Comparison of ENCODE assay signal across 11 cellular contexts in the genomic region with DNA sequence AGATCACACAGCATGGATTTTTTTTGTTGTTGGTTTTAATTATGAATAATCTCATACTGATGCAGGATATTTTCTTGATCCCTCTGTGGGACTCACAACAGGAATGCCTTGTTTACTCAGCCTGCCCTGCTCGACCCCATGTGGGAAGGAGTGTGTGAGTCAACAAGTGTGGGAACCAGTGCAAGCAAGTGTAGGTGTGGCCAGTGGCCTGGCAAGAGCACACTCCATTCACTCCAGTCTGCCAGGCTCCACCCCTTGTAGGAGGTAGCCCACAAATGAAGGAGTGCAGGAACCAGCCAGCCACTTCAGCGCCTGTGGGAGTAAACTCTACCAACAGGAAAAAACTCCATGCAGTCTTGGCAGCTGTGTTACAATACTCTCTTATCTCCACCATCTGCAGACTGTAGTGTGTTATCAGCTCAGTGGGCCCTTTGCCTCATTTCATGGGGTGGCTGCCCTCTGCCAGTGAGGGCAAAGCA.
DNase-seq lines count a peak whose midpoint lies in the region; TF ChIP-seq lines count a peak whose summit lies in the region.
"Had no signal": no experiment of that assay in that cellular context is flagged by ENCODE, and none has a peak within 500 bp of the region (broad histone marks: within the 10 kb centered on the region; RNA-seq: fewer than 3 reads in every experiment).

No MANE protein-coding gene starts in this region.

- H3K27ac ChIP-seq in tibial nerve (no peak overlapping the region), esophagus squamous epithelium (no peak overlapping the region), thyroid gland (no peak overlapping the region)
- H3K27ac ChIP-seq: body of pancreas had no signal

- H3K4me1 Mint-ChIP-seq in activated naive CD4-positive, alpha-beta T cell treated with anti-CD3 and anti-CD28 coated beads, Interleukin-2, amount 10 ng/mL, durations not matched to agents 7 days and 5 days: no peaks in the 10 kb centered on the region
- H3K4me1 Mint-ChIP-seq: B cell had no signal

- no peak for TF ChIP-seq POLR2A in tibial nerve (IDR thresholded peaks at IDR 0.05)
- TF ChIP-seq POLR2A in esophagus squamous epithelium (IDR thresholded peaks at IDR 0.05): no peak
- TF ChIP-seq POLR2A in thyroid gland (IDR thresholded peaks at IDR 0.05): no peak

- H3K27me3 Mint-ChIP-seq in activated naive CD4-positive, alpha-beta T cell treated with anti-CD3 and anti-CD28 coated beads, Interleukin-2, amount 10 ng/mL, durations not matched to agents 7 days and 5 days: no peaks in the 10 kb centered on the region
- H3K27me3 Mint-ChIP-seq: B cell had no signal

- H3K4me1 ChIP-seq in tibial nerve: no peaks in the 10 kb centered on the region
- no peaks in the 10 kb centered on the region for H3K4me1 ChIP-seq in esophagus squamous epithelium
- no peaks in the 10 kb centered on the region for H3K4me1 ChIP-seq in thyroid gland
- H3K4me1 ChIP-seq: body of pancreas had no signal

- no peak overlapping the region for H3K4me3 ChIP-seq in foreskin fibroblast (ENCODE audit: low read depth in 1 of 2, low read length in 2 of 2)
- H3K4me3 ChIP-seq in tibial nerve: no peak overlapping the region
- no peak overlapping the region for H3K4me3 ChIP-seq in esophagus squamous epithelium
- H3K4me3 ChIP-seq in thyroid gland (replicated peaks in 1 of 3): no peak overlapping the region
- H3K4me3 ChIP-seq: body of pancreas had no signal

- 26 to 43% methylated on average over 2 of the region's 2 CpGs for WGBS in tibial nerve, 2 donors
- WGBS in esophagus squamous epithelium, 2 donors: 20 to 40% methylated on average over 1 to 2 of the region's 2 CpGs
- 51 to 64% methylated on average over 2 of the region's 2 CpGs for WGBS in thyroid gland, 2 donors

- H3K4me3 Mint-ChIP-seq in activated naive CD4-positive, alpha-beta T cell treated with anti-CD3 and anti-CD28 coated beads, Interleukin-2, amount 10 ng/mL, durations not matched to agents 7 days and 5 days: no peak overlapping the region
- H3K4me3 Mint-ChIP-seq: B cell had no signal

- TF ChIP-seq CTCF in foreskin fibroblast (IDR thresholded peaks at IDR 0.05; ENCODE audit: low read depth, low read length) (no peak), tibial nerve (IDR thresholded peaks at IDR 0.05) (no peak), esophagus squamous epithelium (IDR thresholded peaks at IDR 0.05) (no peak), thyroid gland (IDR thresholded peaks at IDR 0.05) (no peak)

- intact Hi-C loops in esophagus squamous epithelium (cut with DNase I) (no loop called here), thyroid gland (cut with DNase I) (no loop called here)

- H3K36me3 Mint-ChIP-seq in activated naive CD4-positive, alpha-beta T cell treated with anti-CD3 and anti-CD28 coated beads, Interleukin-2, amount 10 ng/mL, durations not matched to agents 7 days and 5 days: no peaks in the 10 kb centered on the region

- H3K9me3 ChIP-seq in tibial nerve (peaks cover 0 to 18% (median 2%) of the 10 kb centered on the region in 4 donors), esophagus squamous epithelium (peaks cover 0 to 1% (median 0%) of the 10 kb centered on the region in 3 donors), thyroid gland (no peaks in the 10 kb centered on the region)

- CTCF ChIA-PET in activated naive CD4-positive, alpha-beta T cell treated with anti-CD3 and anti-CD28 coated beads, Interleukin-2, amount 10 ng/mL, durations not matched to agents 7 days and 5 days (lab: Charles Lee): no interaction called here

- H3K36me3 ChIP-seq in tibial nerve (no peaks in the 10 kb centered on the region), esophagus squamous epithelium (no peaks in the 10 kb centered on the region), thyroid gland (no peaks in the 10 kb centered on the region)

- H3K27ac Mint-ChIP-seq in activated naive CD4-positive, alpha-beta T cell treated with anti-CD3 and anti-CD28 coated beads, Interleukin-2, amount 10 ng/mL, durations not matched to agents 7 days and 5 days: no peak overlapping the region
- H3K27ac Mint-ChIP-seq: B cell had no signal

- no peak for TF ChIP-seq EP300 in tibial nerve (IDR thresholded peaks at IDR 0.05)

- H3K27me3 ChIP-seq in tibial nerve: no peaks in the 10 kb centered on the region
- no peaks in the 10 kb centered on the region for H3K27me3 ChIP-seq in esophagus squamous epithelium
- no peaks in the 10 kb centered on the region for H3K27me3 ChIP-seq in thyroid gland
- H3K27me3 ChIP-seq: body of pancreas had no signal

- H3K9me3 Mint-ChIP-seq in activated naive CD4-positive, alpha-beta T cell treated with anti-CD3 and anti-CD28 coated beads, Interleukin-2, amount 10 ng/mL, durations not matched to agents 7 days and 5 days: peaks cover 11% of the 10 kb centered on the region

- DNase-seq in SHP77 (lab: John Stamatoyannopoulos, UW) (peak; percentile 6 to 33), SHP77 treated with DMSO at 0.1 percent for 48 hours (lab: John Stamatoyannopoulos, UW) (no peak), SK-N-DZ (ENCODE audit: low spot score) (peak; percentile 8), foreskin fibroblast (peak; percentile 98 to 99), tibial nerve (ENCODE audit: low spot score in 2 of 2) (peak; percentile 5 to 53), esophagus squamous epithelium (lab: John Stamatoyannopoulos, UW) (no peak), thyroid gland (no peak)
- no peak for DNase-seq in activated naive CD4-positive, alpha-beta T cell treated with anti-CD3 and anti-CD28 coated beads, Interleukin-2, amount 10 ng/mL, durations not matched to agents 7 days and 5 days
- DNase-seq: activated CD4-positive, alpha-beta T cell treated with anti-CD3 and anti-CD28 coated beads, Interleukin-2, amount 50 U/mL, for 1 hour had no signal

Comparison
In these comparisons a context has a peak if more than half of its experiments do, and no peak if none do; other contexts are left out.
1. DNase-seq: peak in SHP77 (2 of 2), SK-N-DZ (single experiment), foreskin fibroblast (2 of 2) and tibial nerve (2 of 2); none in SHP77 treated with DMSO at 0.1 percent for 48 hours (single experiment), esophagus squamous epithelium (single experiment), activated naive CD4-positive, alpha-beta T cell treated with anti-CD3 and anti-CD28 coated beads, Interleukin-2, amount 10 ng/mL, durations not matched to agents 7 days and 5 days (single experiment) and thyroid gland (0 of 2).